In the genomic region with DNA sequence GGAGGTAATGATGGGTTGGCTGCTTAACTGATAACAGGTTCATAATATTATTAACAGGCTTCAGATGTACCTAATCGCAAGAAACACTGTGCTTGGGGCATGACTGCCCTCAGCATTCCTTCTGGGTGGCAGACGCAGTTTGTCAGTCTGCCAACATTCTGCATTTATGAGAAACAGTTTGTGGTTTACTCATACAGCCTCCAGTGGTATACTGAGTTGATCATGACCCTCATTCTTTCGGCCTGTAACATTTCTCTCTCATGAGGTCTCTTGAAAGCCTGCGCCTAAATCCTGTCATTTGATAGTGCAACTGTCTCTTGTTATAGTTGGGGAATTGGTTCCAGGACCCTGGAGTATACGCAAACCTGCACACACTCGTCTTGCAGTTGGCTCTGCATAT, we compare ENCODE assay signal across 18 cellular contexts. TPM values are rescaled to one million over a fixed set of nuclear protein-coding genes. Genes with fewer than 3 reads are reported as not detected.
DNase-seq lines count a peak whose midpoint lies in the region.
"Had no signal": no experiment of that assay in that cellular context is flagged by ENCODE, and none has a peak within 500 bp of the region (broad histone marks: within the 10 kb centered on the region; RNA-seq: fewer than 3 reads in every experiment).

No MANE protein-coding gene starts in this region.

- H3K9me3 Mint-ChIP-seq in immature natural killer cell: peaks cover 0 to 8% (median 0%) of the 10 kb centered on the region in 6 donors
- H3K9me3 Mint-ChIP-seq: central memory CD8-positive, alpha-beta T cell had no signal

- DNase-seq in HS-27A (ENCODE audit: low read depth): peak; percentile 68
- DNase-seq in SK-MEL-5 (ENCODE audit: low read depth, low spot score): peak; percentile 59
- peak; percentile 90 for DNase-seq in fibroblast of gingiva (ENCODE audit: low read depth)
- no peak for DNase-seq in NCI-H2107 treated with DMSO at 0.1 percent for 48 hours (lab: John Stamatoyannopoulos, UW; ENCODE audit: unreplicated experiment)
- DNase-seq in NCI-H146 treated with DMSO at 0.1 percent for 48 hours (lab: John Stamatoyannopoulos, UW; ENCODE audit: unreplicated experiment): no peak
- DNase-seq in immature natural killer cell: no peak
- DNase-seq in stimulated activated CD4-positive, alpha-beta T cell treated with anti-CD3 and anti-CD28 coated beads, Interleukin-4, amount 100 ng/mL, for 1 hour: no peak
- DNase-seq: activated gamma-delta T cell; CD8-positive, alpha-beta T cell; NCI-H1048; NCI-H2227 treated with DMSO at 0.1 percent for 48 hours; small intestine; substantia nigra had no signal

- no peak overlapping the region for H3K9ac ChIP-seq in skeletal muscle satellite cell (ENCODE audit: low read depth, low read length)

- no peaks in the 10 kb centered on the region for H3K9me3 ChIP-seq in skeletal muscle satellite cell (replicated peaks; ENCODE audit: low read length)

- H3K4me1 ChIP-seq in skeletal muscle satellite cell (ENCODE audit: control insufficient read depth, insufficient read depth, low read length): peaks cover 13% of the 10 kb centered on the region

- H3K4me3 Mint-ChIP-seq in immature natural killer cell: no peak overlapping the region
- H3K4me3 Mint-ChIP-seq: CD8-positive, alpha-beta T cell; central memory CD8-positive, alpha-beta T cell had no signal

- H3K36me3 ChIP-seq in skeletal muscle satellite cell (ENCODE audit: insufficient read depth, low read length): no peaks in the 10 kb centered on the region

- peaks cover 17 to 18% of the 10 kb centered on the region in 2 donors for H3K4me1 Mint-ChIP-seq in immature natural killer cell

- H3K4me3 ChIP-seq in skeletal muscle satellite cell (ENCODE audit: low read length): no peak overlapping the region

- H3K27me3 Mint-ChIP-seq in immature natural killer cell (ENCODE audit: low read depth in 3 of 3): peaks cover 5 to 10% (median 9%) of the 10 kb centered on the region in 3 donors

- peak overlapping the region; percentile 34 for H3K4me2 ChIP-seq in skeletal muscle satellite cell (ENCODE audit: low read length)

- peaks cover 0 to 5% (median 3%) of the 10 kb centered on the region in 3 donors for H3K36me3 Mint-ChIP-seq in immature natural killer cell

- no peak overlapping the region for H3K27ac Mint-ChIP-seq in immature natural killer cell
- H3K27ac Mint-ChIP-seq: CD8-positive, alpha-beta T cell had no signal

- in situ Hi-C loops in SK-MEL-5 (cut with HindIII; ENCODE audit: low pct_unique_long_range_greater_than_20kb, low sequenced_read_pairs): no loop called here

- H3K27me3 ChIP-seq in skeletal muscle satellite cell (ENCODE audit: control insufficient read depth, insufficient read depth, low read length): peaks cover 12% of the 10 kb centered on the region

RNA-seq across cellular contexts. Expression of a gene that starts 4.9 kb away (rescaled TPM):
- total RNA-seq in SK-MEL-5 (2014; rRNA removed; shearing (Covaris generic)): 83.6 and 89.7 TPM in 2 replicates
- polyA plus RNA-seq in SK-MEL-5 (2015; cell fraction: cytosol; rRNA removed): 130 and 143 TPM in 2 replicates
- polyA plus RNA-seq in SK-MEL-5 (2015; cell fraction: nucleus; rRNA removed): 456 and 561 TPM in 2 replicates
- total RNA-seq in skeletal muscle satellite cell (2012; rRNA removed): 43.2 and 54.2 TPM in 2 replicates
- polyA plus RNA-seq in immature natural killer cell: 10 to 100 TPM; 18.5 to 24.3 (median 19.6) TPM

RNA-seq across cellular contexts. Expression of a gene that starts 14.6 kb away (rescaled TPM):
- total RNA-seq in SK-MEL-5 (2014; rRNA removed; shearing (Covaris generic)): not detected in 2 replicates
- not detected in 2 replicates for polyA plus RNA-seq in SK-MEL-5 (2015; cell fraction: cytosol; rRNA removed)
- not detected in 2 replicates for polyA plus RNA-seq in SK-MEL-5 (2015; cell fraction: nucleus; rRNA removed)
- total RNA-seq in skeletal muscle satellite cell (2012; rRNA removed): not detected in 2 replicates
- 1 to 10 TPM in 1 of 3 donors, not detected in 2; 1.8 TPM for polyA plus RNA-seq in immature natural killer cell
- total RNA-seq: activated CD8-positive, alpha-beta memory T cell treated with anti-CD3 and anti-CD28 coated beads for 36 hours; CD8-positive, alpha-beta T cell; endothelial cell of umbilical vein; lung microvascular endothelial cell had no signal
- polyA plus RNA-seq: endothelial cell of umbilical vein, small intestine had no signal

RNA-seq across cellular contexts. Expression of a gene that starts 30.2 kb away (rescaled TPM):
- total RNA-seq in SK-MEL-5 (2014; rRNA removed; shearing (Covaris generic)): 0.05 and 0.53 TPM in 2 replicates
- not detected in 2 replicates for polyA plus RNA-seq in SK-MEL-5 (2015; cell fraction: cytosol; rRNA removed)
- not detected in 2 replicates for polyA plus RNA-seq in SK-MEL-5 (2015; cell fraction: nucleus; rRNA removed)
- not detected in 2 replicates for total RNA-seq in skeletal muscle satellite cell (2012; rRNA removed)
- 1 to 10 TPM in 1 of 3 donors, under 1 TPM in 1, not detected in 1; 0.72 to 1.9 TPM for polyA plus RNA-seq in immature natural killer cell
- total RNA-seq: activated CD8-positive, alpha-beta memory T cell treated with anti-CD3 and anti-CD28 coated beads for 36 hours; endothelial cell of umbilical vein; lung microvascular endothelial cell had no signal

RNA-seq across cellular contexts. Expression of a gene that starts 41.2 kb away (rescaled TPM):
- total RNA-seq in SK-MEL-5 (2014; rRNA removed; shearing (Covaris generic)): 0.67 and 1.3 TPM in 2 replicates
- polyA plus RNA-seq in SK-MEL-5 (2015; cell fraction: cytosol; rRNA removed): 0.58 and 1.2 TPM in 2 replicates
- 0.83 TPM in 1 of 2 replicates, not detected in the other for polyA plus RNA-seq in SK-MEL-5 (2015; cell fraction: nucleus; rRNA removed)
- total RNA-seq in skeletal muscle satellite cell (2012; rRNA removed): 24.3 and 34.5 TPM in 2 replicates
- under 1 TPM in 2 of 3 donors, not detected in 1; 0.32 to 0.53 TPM for polyA plus RNA-seq in immature natural killer cell

RNA-seq across cellular contexts. Expression of a gene that starts 53.8 kb away (rescaled TPM):
- 6.7 and 8.2 TPM in 2 replicates for total RNA-seq in SK-MEL-5 (2014; rRNA removed; shearing (Covaris generic))
- polyA plus RNA-seq in SK-MEL-5 (2015; cell fraction: cytosol; rRNA removed): 12.0 and 12.1 TPM in 2 replicates
- 13.0 and 17.4 TPM in 2 replicates for polyA plus RNA-seq in SK-MEL-5 (2015; cell fraction: nucleus; rRNA removed)
- 8.9 and 10.7 TPM in 2 replicates for total RNA-seq in skeletal muscle satellite cell (2012; rRNA removed)
- 10 to 100 TPM; 11.1 to 16.2 (median 14.2) TPM for polyA plus RNA-seq in immature natural killer cell

Comparison
In these comparisons a context has a peak if more than half of its experiments do, and no peak if none do; other contexts are left out.
1. DNase-seq: peak in HS-27A (single experiment), SK-MEL-5 (single experiment) and fibroblast of gingiva (single experiment); none in NCI-H2107 treated with DMSO at 0.1 percent for 48 hours (single experiment), NCI-H146 treated with DMSO at 0.1 percent for 48 hours (single experiment), immature natural killer cell (0 of 3) and stimulated activated CD4-positive, alpha-beta T cell treated with anti-CD3 and anti-CD28 coated beads, Interleukin-4, amount 100 ng/mL, for 1 hour (single experiment).